17 cellular contexts compared by ENCODE assay signal in genomic region chr19:36775768-36776167, GRCh38. TPM values are rescaled to one million over a fixed set of nuclear protein-coding genes. Genes with fewer than 3 reads are reported as not detected.
DNase-seq lines count a peak whose midpoint lies in the region; ATAC-seq and TF ChIP-seq lines count a peak whose summit lies in the region.
"Had no signal": no experiment of that assay in that cellular context is flagged by ENCODE, and none has a peak within 500 bp of the region (broad histone marks: within the 10 kb centered on the region; RNA-seq: fewer than 3 reads in every experiment).

No MANE protein-coding gene starts in this region.

- H3K27ac ChIP-seq in HEK293 (ENCODE audit: extremely low read depth, low read depth, low read length) (no peak overlapping the region), mammary epithelial cell (ENCODE audit: insufficient read depth, low read depth, low read length) (no peak overlapping the region), right cardiac atrium (ENCODE audit: low read length) (peak overlapping the region; percentile 39)
- H3K27ac ChIP-seq: BLaER1, cardiac muscle cell had no signal

- H3K4me3 ChIP-seq in HEK293 (ENCODE audit: low read depth, low read length) (no peak overlapping the region), mammary epithelial cell (replicated peaks in 1 of 3; ENCODE audit: insufficient read depth in 1 of 3, low read depth in 2 of 3, low read length in 3 of 3) (peak overlapping the region in 2 of 3 experiments; percentile 10 to 31), right cardiac atrium (ENCODE audit: low read length) (peak overlapping the region; percentile 21), skeletal muscle cell (ENCODE audit: low read depth, low read length) (peak overlapping the region; percentile 22)
- H3K4me3 ChIP-seq: BLaER1, cardiac muscle cell had no signal

- H3K36me3 Mint-ChIP-seq in CD14-positive monocyte = peaks cover 0 to 3% of the 10 kb centered on the region in 2 donors

- H3K79me2 ChIP-seq in mammary epithelial cell (ENCODE audit: insufficient read depth, low read length) = peaks cover 4% of the 10 kb centered on the region

- H4K20me1 ChIP-seq in mammary epithelial cell (ENCODE audit: insufficient read depth, low read length) = no peaks in the 10 kb centered on the region
- H4K20me1 ChIP-seq: BLaER1 had no signal

- peak overlapping the region; percentile 35 for H3K4me2 ChIP-seq in mammary epithelial cell (ENCODE audit: insufficient read depth, low read depth, low read length)
- H3K4me2 ChIP-seq: BLaER1 had no signal

- peaks cover 0 to 6% (median 0%) of the 10 kb centered on the region in 3 donors for H3K27me3 Mint-ChIP-seq in CD14-positive monocyte (ENCODE audit: low read depth in 3 of 3)
- H3K27me3 Mint-ChIP-seq: T-cell had no signal

- TF ChIP-seq CTCF in HEK293 (tag by site-specific recombination; IDR thresholded peaks at IDR 0.05) (no peak), mammary epithelial cell (conservative IDR thresholded peaks at IDR 0.05 in 1 of 2, IDR thresholded peaks at IDR 0.05 in 1 of 2; ENCODE audit: extremely low read depth in 1 of 2, insufficient read depth in 1 of 2, low read depth in 1 of 2, low read length in 2 of 2) (no peak), CD14-positive monocyte (IDR thresholded peaks at IDR 0.05) (no peak)

- dilution Hi-C loops in mammary epithelial cell (cut with HindIII; ENCODE audit: low sequenced_read_pairs) = no loop called here

- H3K4me1 Mint-ChIP-seq in CD14-positive monocyte = peaks cover 22% of the 10 kb centered on the region

- H3K9me3 ChIP-seq in HEK293 (ENCODE audit: control insufficient read depth, insufficient read depth, low read depth, low read length) (peaks cover 10% of the 10 kb centered on the region), mammary epithelial cell (replicated peaks; ENCODE audit: insufficient read depth, low read length) (peaks cover 14% of the 10 kb centered on the region), right cardiac atrium (ENCODE audit: control insufficient read depth, low read length) (no peaks in the 10 kb centered on the region)

- DNase-seq in mammary epithelial cell = no peak
- DNase-seq in right cardiac atrium = peak; percentile 61 to 87 (median 78)
- DNase-seq in skeletal muscle cell (ENCODE audit: low read depth) = no peak
- no peak for DNase-seq in stimulated activated CD4-positive, alpha-beta T cell treated with anti-CD3 and anti-CD28 coated beads, Interleukin-4, amount 100 ng/mL, for 1 hour
- no peak for DNase-seq in activated effector memory CD4-positive, alpha-beta T cell treated with Interleukin-2 at 50 U/mL for 16 hours
- no peak for DNase-seq in CD14-positive monocyte (ENCODE audit: low spot score)
- no peak for DNase-seq in NCI-H524 (lab: John Stamatoyannopoulos, UW)
- DNase-seq: activated T-cell treated with anti-CD3 and anti-CD28 coated beads, Interleukin-2, amount 50 U/mL, for 4 hours; DMS79 treated with DMSO at 0.1 percent for 48 hours; islet precursor cell; NCI-H2081 treated with DMSO at 0.1 percent for 48 hours; PC-3 had no signal

- no peak overlapping the region for H3K9ac ChIP-seq in mammary epithelial cell (ENCODE audit: insufficient read depth, low read length)
- H3K9ac ChIP-seq: BLaER1 had no signal

- peak overlapping the region in 1 of 2 donors; percentile 53 for H3K4me3 Mint-ChIP-seq in CD14-positive monocyte
- H3K4me3 Mint-ChIP-seq: activated T-cell treated with anti-CD3 and anti-CD28 coated beads, Interleukin-2, amount 50 U/mL, for 4 hours; neural crest cell; T-cell had no signal

- CTCF ChIA-PET in HEK293 (lab: Yijun Ruan, JAX) (no interaction called here), mammary epithelial cell (lab: Charles Lee; ENCODE audit: low non-redundant PET) (no interaction called here)

- H3K27ac Mint-ChIP-seq in CD14-positive monocyte = no peak overlapping the region
- H3K27ac Mint-ChIP-seq: T-cell had no signal

- POLR2A ChIA-PET in HEK293 (lab: Yijun Ruan, JAX) = no interaction called here

- H3K36me3 ChIP-seq in HEK293 (ENCODE audit: control insufficient read depth in 2 of 2, insufficient read depth in 1 of 2, low read length in 2 of 2) (peaks cover 33 to 42% of the 10 kb centered on the region in 2 experiments; a peak in 2 of 3 replicates), mammary epithelial cell (ENCODE audit: insufficient read depth, low read length) (no peaks in the 10 kb centered on the region)
- H3K36me3 ChIP-seq: cardiac muscle cell had no signal

- in situ Hi-C loops in mammary epithelial cell (cut with MboI; ENCODE audit: low sequenced_read_pairs in 2 of 2) = no loop called here

- intact Hi-C loops in mammary epithelial cell (cut with micrococcal nuclease) (loop anchor here (10.0 kb wide), 1 partner anchor 439 kb away; the partner anchor contains the start of genes ZNF383 and ZNF585B), right cardiac atrium (cut with DNase I) (no loop called here), CD14-positive monocyte (cut with micrococcal nuclease) (loop anchor here (10.0 kb wide), 3 partner anchors 201 to 439 kb away; partner anchors contain the start of genes ZNF383 (in 2 of the 2), ZNF585B (in 2 of the 2), ZNF529 (in 1 of the 2) and ZNF585A (in 1 of the 2))

- no TSS peak for BruUV-seq in mammary epithelial cell (replicated peaks; lab: Mats Ljungman, UMichigan)

- ATAC-seq in right cardiac atrium = peak; percentile 34 to 64
- ATAC-seq: activated T-cell treated with anti-CD3 and anti-CD28 coated beads, Interleukin-2, amount 50 U/mL, for 4 hours; PC-3; T-cell had no signal

- no peaks in the 10 kb centered on the region for H3K27me3 ChIP-seq in mammary epithelial cell (ENCODE audit: insufficient read depth, low read length)
- no peaks in the 10 kb centered on the region for H3K27me3 ChIP-seq in right cardiac atrium (ENCODE audit: control insufficient read depth, insufficient read depth)
- H3K27me3 ChIP-seq: BLaER1, cardiac muscle cell had no signal

- H3K9me3 Mint-ChIP-seq in CD14-positive monocyte = peaks cover 27 to 87% (median 79%) of the 10 kb centered on the region in 7 donors

- H2AFZ ChIP-seq in mammary epithelial cell (ENCODE audit: low read depth, low read length) = peak overlapping the region; percentile 75

- 4% methylated on average over 17 of the region's 38 CpGs for WGBS in mammary epithelial cell (ENCODE audit: low coverage, missing lambda C conversion rate)
- WGBS in right cardiac atrium = 15% methylated on average over 38 of the region's 38 CpGs

- H3K4me1 ChIP-seq in HEK293 (ENCODE audit: control insufficient read depth, insufficient read depth, low read length) = no peaks in the 10 kb centered on the region
- H3K4me1 ChIP-seq in mammary epithelial cell (ENCODE audit: insufficient read depth, low read length) = no peaks in the 10 kb centered on the region
- no peaks in the 10 kb centered on the region for H3K4me1 ChIP-seq in right cardiac atrium (ENCODE audit: control insufficient read depth, insufficient read depth, low read length)

TF ChIP-seq in HEK293, 187 proteins besides CTCF, POLR2A, EP300 and RAD21:
- 0 out of 2 replicates have a peak, but pooled peaks have one; percentile 60 for TF ChIP-seq ZNF202 (tag by site-specific recombination; IDR thresholded peaks at IDR 0.05; ENCODE audit: borderline replicate concordance)
- TF ChIP-seq ZNF157 (tag by site-specific recombination; IDR thresholded peaks at IDR 0.05) = no peak

RNA-seq across cellular contexts. Expression of gene ZNF850, which starts 3.2 kb away (rescaled TPM):
- 1 to 10 TPM; 1.6 to 2.2 TPM for total RNA-seq in mammary epithelial cell
- polyA plus RNA-seq in mammary epithelial cell = 0.97 TPM
- polyA minus RNA-seq in mammary epithelial cell = not detected
- total RNA-seq in right cardiac atrium = 1 to 10 TPM; 4.0 to 4.7 (median 4.5) TPM
- polyA plus RNA-seq in right cardiac atrium = 1.2 TPM
- under 1 TPM; 0.02 to 0.08 TPM for polyA plus RNA-seq in CD14-positive monocyte

Comparison
In these comparisons a context has a peak if more than half of its experiments do, and no peak if none do; other contexts are left out.
1. DNase-seq: peak in right cardiac atrium (3 of 3); none in mammary epithelial cell (single experiment), skeletal muscle cell (single experiment), stimulated activated CD4-positive, alpha-beta T cell treated with anti-CD3 and anti-CD28 coated beads, Interleukin-4, amount 100 ng/mL, for 1 hour (single experiment), activated effector memory CD4-positive, alpha-beta T cell treated with Interleukin-2 at 50 U/mL for 16 hours (single experiment), CD14-positive monocyte (single experiment) and NCI-H524 (0 of 2).
2. intact Hi-C loops: an anchor here in mammary epithelial cell (10.0 kb wide) and CD14-positive monocyte (10.0 kb wide); none called in right cardiac atrium.